ENCODE assay signal across 8 cellular contexts in the genomic region with DNA sequence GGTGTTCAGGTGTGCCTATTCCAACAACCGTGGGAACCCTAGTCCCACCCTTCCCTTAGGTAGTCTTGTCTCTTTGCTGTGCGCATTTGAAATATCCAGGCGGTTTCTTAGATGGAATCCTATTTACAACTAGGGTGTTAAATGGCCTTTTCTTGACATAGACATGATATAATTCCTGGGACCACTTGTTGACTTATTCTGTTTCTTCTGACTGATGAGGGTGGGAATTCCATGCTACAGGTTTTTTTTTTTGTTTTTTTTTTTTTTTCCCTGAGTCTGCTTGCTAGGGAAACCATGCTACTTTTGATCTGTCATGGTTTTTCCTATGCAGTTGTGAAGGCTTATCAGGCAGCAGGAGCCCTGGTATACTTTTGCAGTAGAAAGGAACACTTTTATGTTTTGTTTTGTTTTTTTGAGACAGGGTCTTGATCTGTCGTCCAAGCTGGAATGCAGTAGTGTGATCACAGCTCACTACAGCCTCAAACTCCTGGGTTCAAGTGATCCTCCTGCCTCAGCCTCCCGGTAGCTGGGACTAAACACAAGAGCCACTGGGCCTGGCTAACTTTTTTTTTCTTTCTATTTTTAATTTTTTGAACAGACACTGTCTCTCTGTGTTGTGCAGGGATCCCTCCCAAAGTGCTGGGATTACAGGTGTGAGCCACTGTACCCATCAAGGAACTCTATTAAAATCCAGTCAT. TPM values are rescaled to one million over a fixed set of nuclear protein-coding genes. Genes with fewer than 3 reads are reported as not detected.
DNase-seq lines count a peak whose midpoint lies in the region; ATAC-seq and TF ChIP-seq lines count a peak whose summit lies in the region.

No MANE protein-coding gene starts in this region.

- no peaks in the 10 kb centered on the region for H3K27me3 Mint-ChIP-seq in dendritic cell treated with granulocyte-macrophage colony-stimulating factor and Interleukin-4, amounts not matched to agents 40 ng/mL and 50 ng/mL, for 4 days
- no peaks in the 10 kb centered on the region for H3K27me3 Mint-ChIP-seq in neural crest cell (ENCODE audit: low read depth)

- peak overlapping the region; percentile 66 for H3K4me2 ChIP-seq in KMS-11

- DNase-seq in BJ (ENCODE audit: low read depth) (no peak), neural crest cell (ENCODE audit: low read depth, low spot score) (no peak), NCI-H510A treated with DMSO at 0.1 percent for 48 hours (lab: John Stamatoyannopoulos, UW) (no peak), kidney glomerular epithelial cell (lab: John Stamatoyannopoulos, UW) (no peak), kidney tubule cell (ENCODE audit: low spot score) (no peak)

- peaks cover 83% of the 10 kb centered on the region for H3K4me1 ChIP-seq in KMS-11 (ENCODE audit: low read depth, poor library complexity, severe bottlenecking)

- no peaks in the 10 kb centered on the region for H3K27me3 ChIP-seq in BJ (ENCODE audit: control insufficient read depth, insufficient read depth, low read length)
- H3K27me3 ChIP-seq in KMS-11 (ENCODE audit: insufficient read depth, low read depth), result no peaks in the 10 kb centered on the region

- no peak overlapping the region for H3K27ac ChIP-seq in KMS-11

- peak overlapping the region; percentile 100 for H3K4me3 Mint-ChIP-seq in dendritic cell treated with granulocyte-macrophage colony-stimulating factor and Interleukin-4, amounts not matched to agents 40 ng/mL and 50 ng/mL, for 4 days
- peak overlapping the region; percentile 93 for H3K4me3 Mint-ChIP-seq in neural crest cell

- ATAC-seq in HG03354 (IDR thresholded peaks at IDR 0.05; ENCODE audit: poor library complexity, severe bottlenecking, unreplicated experiment), result no peak

- H2AFZ ChIP-seq in KMS-11 (ENCODE audit: low read depth), result no peak overlapping the region

- peaks cover 73% of the 10 kb centered on the region for H3K4me1 Mint-ChIP-seq in dendritic cell treated with granulocyte-macrophage colony-stimulating factor and Interleukin-4, amounts not matched to agents 40 ng/mL and 50 ng/mL, for 4 days (ENCODE audit: low read depth)
- peaks cover 46% of the 10 kb centered on the region for H3K4me1 Mint-ChIP-seq in neural crest cell

- POLR2A ChIA-PET in BJ (lab: Charles Lee), result no interaction called here

- no peaks in the 10 kb centered on the region for H4K20me1 ChIP-seq in KMS-11 (ENCODE audit: insufficient read depth)

- H3K9ac ChIP-seq in KMS-11, result no peak overlapping the region

- H3K27ac Mint-ChIP-seq in dendritic cell treated with granulocyte-macrophage colony-stimulating factor and Interleukin-4, amounts not matched to agents 40 ng/mL and 50 ng/mL, for 4 days, result peak overlapping the region; percentile 99
- H3K27ac Mint-ChIP-seq in neural crest cell (ENCODE audit: unreplicated experiment), result no peak overlapping the region

- H3K4me3 ChIP-seq in BJ (ENCODE audit: low read depth, low read length) (peak overlapping the region; percentile 77), KMS-11 (IDR thresholded peaks at IDR 0.05; ENCODE audit: insufficient read depth, low read depth, low read length) (no peak overlapping the region)

- H3K36me3 ChIP-seq in BJ (ENCODE audit: control insufficient read depth, insufficient read depth, low read length) (no peaks in the 10 kb centered on the region), KMS-11 (ENCODE audit: insufficient read depth) (no peaks in the 10 kb centered on the region)

- no peaks in the 10 kb centered on the region for H3K9me3 Mint-ChIP-seq in dendritic cell treated with granulocyte-macrophage colony-stimulating factor and Interleukin-4, amounts not matched to agents 40 ng/mL and 50 ng/mL, for 4 days
- H3K9me3 Mint-ChIP-seq in neural crest cell, result no peaks in the 10 kb centered on the region

- peaks cover 18% of the 10 kb centered on the region for H3K36me3 Mint-ChIP-seq in dendritic cell treated with granulocyte-macrophage colony-stimulating factor and Interleukin-4, amounts not matched to agents 40 ng/mL and 50 ng/mL, for 4 days (ENCODE audit: low read depth)
- H3K36me3 Mint-ChIP-seq in neural crest cell (ENCODE audit: low read depth), result no peaks in the 10 kb centered on the region

- H3K79me2 ChIP-seq in KMS-11 (ENCODE audit: insufficient read depth, low read depth), result peaks cover 63% of the 10 kb centered on the region

- CTCF ChIA-PET in BJ (lab: Yijun Ruan, JAX), result interaction anchor here (1.2 to 14.0 kb wide), 3 partner anchors 11 to 213 kb away, joined by 6 to 524 read pairs (median 12); no protein-coding TSS in a partner anchor

- intact Hi-C loops in dendritic cell treated with granulocyte-macrophage colony-stimulating factor and Interleukin-4, amounts not matched to agents 40 ng/mL and 50 ng/mL, for 4 days (cut with micrococcal nuclease), result loop anchor here (5.0 to 10.0 kb wide), 2 partner anchors 45 to 98 kb away; no protein-coding TSS in a partner anchor

- TF ChIP-seq CTCF in BJ (IDR thresholded peaks at IDR 0.05; ENCODE audit: insufficient read depth, low read depth, low read length), result no peak
- no peak for TF ChIP-seq CTCF in KMS-11 (conservative IDR thresholded peaks at IDR 0.05; ENCODE audit: low read depth, low read length)
- TF ChIP-seq CTCF in neural crest cell (conservative IDR thresholded peaks at IDR 0.05), result no peak

RNA-seq across cellular contexts. Expression of a gene that starts 1.5 kb away (rescaled TPM):
- 24.4 and 54.6 TPM in 2 replicates for polyA plus RNA-seq in BJ (2011; rRNA removed)
- polyA minus RNA-seq in BJ (2011; rRNA and poly(A)+ RNA removed), result 53.3 and 74.6 TPM in 2 replicates
- total RNA-seq in neural crest cell, result 22.3 and 24.4 TPM in 2 replicates

RNA-seq across cellular contexts. Expression of a gene that starts 16.2 kb away (rescaled TPM):
- 61.2 and 96.8 TPM in 2 replicates for polyA plus RNA-seq in BJ (2011; rRNA removed)
- 110 and 116 TPM in 2 replicates for polyA minus RNA-seq in BJ (2011; rRNA and poly(A)+ RNA removed)
- 24.8 and 25.0 TPM in 2 replicates for total RNA-seq in neural crest cell

RNA-seq across cellular contexts. Expression of a gene that starts 48.6 kb away (rescaled TPM):
- polyA plus RNA-seq in BJ (2011; rRNA removed), result 22.3 and 34.9 TPM in 2 replicates
- 17.0 and 20.0 TPM in 2 replicates for polyA minus RNA-seq in BJ (2011; rRNA and poly(A)+ RNA removed)
- 34.8 and 39.5 TPM in 2 replicates for total RNA-seq in neural crest cell

RNA-seq across cellular contexts. Expression of a gene that starts 59.7 kb away (rescaled TPM):
- polyA plus RNA-seq in BJ (2011; rRNA removed), result 103 and 145 TPM in 2 replicates
- polyA minus RNA-seq in BJ (2011; rRNA and poly(A)+ RNA removed), result 228 and 396 TPM in 2 replicates
- total RNA-seq in neural crest cell, result 96.8 and 104 TPM in 2 replicates
